8 cellular contexts compared by ENCODE assay signal in the genomic region with DNA sequence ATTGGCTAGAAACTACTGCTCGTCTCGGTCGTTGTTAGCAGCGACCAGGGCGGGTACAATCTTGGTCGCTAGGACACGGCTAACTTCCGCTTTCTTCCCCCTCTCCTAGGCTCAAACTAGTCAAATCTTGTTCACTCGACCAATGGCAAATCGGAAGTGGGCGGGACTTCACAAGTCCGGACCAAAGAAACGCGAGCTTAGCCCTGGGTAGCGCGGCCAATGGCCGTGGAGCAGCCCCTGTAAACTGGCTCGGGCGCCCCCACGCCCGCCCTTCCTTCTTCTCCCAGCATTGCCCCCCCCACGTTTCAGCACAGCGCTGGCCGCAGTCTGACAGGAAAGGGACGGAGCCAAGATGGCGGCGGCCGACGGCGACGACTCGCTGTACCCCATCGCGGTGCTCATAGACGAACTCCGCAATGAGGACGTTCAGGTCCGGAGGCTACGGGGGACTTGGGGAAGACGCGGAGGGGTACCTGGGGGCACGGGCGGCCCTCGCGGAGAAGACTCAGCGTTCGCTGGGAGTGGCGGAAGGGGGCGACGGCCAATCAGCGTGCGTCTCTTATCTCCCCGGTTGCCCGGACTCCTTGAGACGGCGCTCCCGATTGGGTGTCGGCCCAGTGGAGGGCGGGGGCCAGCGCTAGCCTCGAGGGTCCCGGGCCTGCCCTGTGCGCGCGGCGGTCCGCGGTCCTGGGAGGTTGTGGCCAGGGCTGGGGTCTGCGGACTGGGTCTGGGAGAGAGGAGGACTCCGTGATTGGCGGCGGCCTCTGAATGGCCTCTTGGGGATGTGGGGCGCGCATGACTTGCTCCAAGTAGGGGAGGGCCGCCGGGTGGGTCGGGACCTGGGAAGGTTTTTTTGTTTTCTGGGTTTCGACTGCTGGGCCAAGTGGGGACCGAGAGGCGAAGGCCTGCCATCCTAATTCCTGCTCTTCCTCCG. TPM values are rescaled to one million over a fixed set of nuclear protein-coding genes. Genes with fewer than 3 reads are reported as not detected.
DNase-seq lines count a peak whose midpoint lies in the region; ATAC-seq and TF ChIP-seq lines count a peak whose summit lies in the region.

A gene (plus strand): TSS at position 308 of the 934 bp plus-strand sequence. CDS start 45 bp downstream, at position 353.

- peaks cover 31% of the 10 kb centered on the region for H3K4me1 Mint-ChIP-seq in progenitor cell of endocrine pancreas (ENCODE audit: low read depth)

- no peaks in the 10 kb centered on the region for H3K27me3 ChIP-seq in left ventricle myocardium inferior (ENCODE audit: low read depth)

- peak within 1 kb of the TSS; percentile 94 for H3K4me3 Mint-ChIP-seq in progenitor cell of endocrine pancreas (ENCODE audit: low read depth)

- H3K36me3 ChIP-seq in left ventricle myocardium inferior: peaks cover 16% of the 10 kb centered on the region

- intact Hi-C loops in left ventricle myocardium inferior (cut with micrococcal nuclease): no loop called here

- TF ChIP-seq CTCF in left ventricle myocardium inferior (IDR thresholded peaks at IDR 0.05; ENCODE audit: borderline replicate concordance) (no peak), progenitor cell of endocrine pancreas (IDR thresholded peaks at IDR 0.05; ENCODE audit: unreplicated experiment) (no peak)

- H3K27ac ChIP-seq in angular gyrus (ENCODE audit: low read depth, low read length) (peak within 1 kb of the TSS; percentile 100), left ventricle myocardium inferior (replicated peaks) (peak within 1 kb of the TSS; percentile 96)

- peak within 1 kb of the TSS; percentile 91 for H3K4me3 ChIP-seq in left ventricle myocardium inferior

- no peaks in the 10 kb centered on the region for H3K27me3 Mint-ChIP-seq in progenitor cell of endocrine pancreas

- no peaks in the 10 kb centered on the region for H3K9me3 Mint-ChIP-seq in progenitor cell of endocrine pancreas (ENCODE audit: low read depth)

- H3K4me1 ChIP-seq in left ventricle myocardium inferior: peaks cover 61% of the 10 kb centered on the region

- peak within 1 kb of the TSS; percentile 100 for H3K27ac Mint-ChIP-seq in progenitor cell of endocrine pancreas

- no peaks in the 10 kb centered on the region for H3K9me3 ChIP-seq in left ventricle myocardium inferior (replicated peaks)

- H3K36me3 Mint-ChIP-seq in progenitor cell of endocrine pancreas (ENCODE audit: insufficient read depth): peaks cover 13% of the 10 kb centered on the region

- DNase-seq in NCI-H187 (lab: John Stamatoyannopoulos, UW) (peak; percentile 98 to 100), T-helper 2 cell (peak; percentile 91 to 100 (median 98)), left ventricle myocardium inferior (peak; percentile 99), progenitor cell of endocrine pancreas (ENCODE audit: low spot score, unreplicated experiment) (peak; percentile 97), ureter (ENCODE audit: low spot score) (peak; percentile 91)

- peak; percentile 93 for ATAC-seq in GM18498 (IDR thresholded peaks at IDR 0.05; ENCODE audit: unreplicated experiment)
- peak; percentile 91 for ATAC-seq in HG02938 (IDR thresholded peaks at IDR 0.05; ENCODE audit: unreplicated experiment)

RNA-seq across cellular contexts. Expression of the gene that starts here (rescaled TPM):
- total RNA-seq in left ventricle myocardium inferior (395 TPM), progenitor cell of endocrine pancreas (299 and 307 TPM in 2 replicates), ureter (259 TPM)

Comparison
In these comparisons a context has a peak if more than half of its experiments do, and no peak if none do; other contexts are left out.
1. Peak in every context shown above with its lines: DNase-seq, ATAC-seq, H3K4me3 ChIP-seq and H3K27ac ChIP-seq.